10 cellular contexts compared by ENCODE assay signal in genomic region chr12:65740506-65740872, GRCh38.
DNase-seq lines count a peak whose midpoint lies in the region; ATAC-seq, FAIRE-seq and TF ChIP-seq lines count a peak whose summit lies in the region.
"Had no signal": no experiment of that assay in that cellular context is flagged by ENCODE, and none has a peak within 500 bp of the region (broad histone marks: within the 10 kb centered on the region; RNA-seq: fewer than 3 reads in every experiment).

No MANE protein-coding gene starts in this region.

- H2AFZ ChIP-seq in MM.1S (ENCODE audit: low read length) (peak overlapping the region; percentile 94), osteoblast (ENCODE audit: low read length) (peak overlapping the region; percentile 88)

- no peaks in the 10 kb centered on the region for H3K36me3 ChIP-seq in MM.1S (replicated peaks; ENCODE audit: insufficient read depth, low read length)
- no peaks in the 10 kb centered on the region for H3K36me3 ChIP-seq in osteoblast (ENCODE audit: insufficient read depth, low read length)
- H3K36me3 ChIP-seq in small intestine (ENCODE audit: control insufficient read depth in 2 of 2, insufficient read depth in 2 of 2, low read length in 2 of 2), result no peaks in the 10 kb centered on the region

- H3K79me2 ChIP-seq in MM.1S (ENCODE audit: low read length) (no peaks in the 10 kb centered on the region), osteoblast (ENCODE audit: insufficient read depth, low read length) (no peaks in the 10 kb centered on the region)

- peak overlapping the region; percentile 73 for H3K4me3 ChIP-seq in MM.1S (ENCODE audit: low read length)
- H3K4me3 ChIP-seq in dorsolateral prefrontal cortex, result peak overlapping the region in 37 of 59 donors; percentile 49 to 76 (median 67)
- peak overlapping the region; percentile 86 for H3K4me3 ChIP-seq in osteoblast (ENCODE audit: insufficient read depth, low read length)
- no peak overlapping the region for H3K4me3 ChIP-seq in small intestine (ENCODE audit: low read depth in 1 of 2, low read length in 2 of 2)

- H3K4me2 ChIP-seq in MM.1S (ENCODE audit: low read depth, low read length), result peak overlapping the region; percentile 61; the same call in 1 of the 2 replicates
- peak overlapping the region; percentile 86 for H3K4me2 ChIP-seq in osteoblast (ENCODE audit: insufficient read depth, low read length)

- H3K9me2 ChIP-seq in MM.1S (replicated peaks; ENCODE audit: insufficient read depth, low read length), result no peaks in the 10 kb centered on the region

- intact Hi-C loops in dorsolateral prefrontal cortex (cut with DNase I), result no loop called here

- no peak for TF ChIP-seq CTCF in MM.1S (IDR thresholded peaks at IDR 0.05; ENCODE audit: low read length)
- TF ChIP-seq CTCF in dorsolateral prefrontal cortex (IDR thresholded peaks at IDR 0.05 in 54 of 56, conservative IDR thresholded peaks at IDR 0.05 in 2 of 56; ENCODE audit: low read depth in 1 of 56, partially characterized antibody in 56 of 56), result no peak
- TF ChIP-seq CTCF in osteoblast (IDR thresholded peaks at IDR 0.05; ENCODE audit: extremely low read depth, low read depth, low read length), result no peak

- H3K4me1 ChIP-seq in MM.1S (ENCODE audit: low read length) (no peaks in the 10 kb centered on the region), osteoblast (ENCODE audit: insufficient read depth, low read length) (peaks cover 13% of the 10 kb centered on the region), small intestine (ENCODE audit: control insufficient read depth in 2 of 2, insufficient read depth in 1 of 2, low read depth in 1 of 2, low read length in 1 of 2) (no peaks in the 10 kb centered on the region)

- H3K27me3 ChIP-seq in MM.1S (replicated peaks; ENCODE audit: insufficient read depth, low read length), result no peaks in the 10 kb centered on the region
- H3K27me3 ChIP-seq in dorsolateral prefrontal cortex, result peaks cover 0 to 36% (median 8%) of the 10 kb centered on the region in 45 donors
- no peaks in the 10 kb centered on the region for H3K27me3 ChIP-seq in osteoblast (ENCODE audit: insufficient read depth, low read length)
- H3K27me3 ChIP-seq in small intestine (ENCODE audit: control insufficient read depth in 2 of 2, insufficient read depth in 2 of 2, low read length in 2 of 2), result peaks cover 4 to 7% of the 10 kb centered on the region in 2 donors

- H3F3A ChIP-seq in MM.1S (ENCODE audit: insufficient read depth, low read length), result no peaks in the 10 kb centered on the region

- no peak overlapping the region for H3K9ac ChIP-seq in MM.1S (ENCODE audit: low read length)

- 7 to 19% (median 18%) methylated on average over 1 of the region's 1 CpG for WGBS in small intestine, 3 donors

- FAIRE-seq in small intestine (lab: Jason Lieb, UNC), result no peak
- FAIRE-seq: islet of Langerhans had no signal

- H4K20me1 ChIP-seq in MM.1S (ENCODE audit: insufficient read depth, low read length), result no peaks in the 10 kb centered on the region
- H4K20me1 ChIP-seq in osteoblast (ENCODE audit: insufficient read depth, low read length), result no peaks in the 10 kb centered on the region

- peak; percentile 24 for ATAC-seq in GM19351 (IDR thresholded peaks at IDR 0.05; ENCODE audit: unreplicated experiment)

- no peak overlapping the region for H3K27ac ChIP-seq in MM.1S (ENCODE audit: low read length)
- no peak overlapping the region for H3K27ac ChIP-seq in dorsolateral prefrontal cortex
- H3K27ac ChIP-seq in osteoblast (ENCODE audit: low read depth, low read length), result peak overlapping the region; percentile 90
- no peak overlapping the region for H3K27ac ChIP-seq in small intestine (ENCODE audit: low read depth in 1 of 2, low read length in 1 of 2)

- no peaks in the 10 kb centered on the region for H3K9me3 ChIP-seq in MM.1S (replicated peaks; ENCODE audit: insufficient read depth, low read length)
- no peaks in the 10 kb centered on the region for H3K9me3 ChIP-seq in osteoblast (ENCODE audit: low read depth, low read length)
- H3K9me3 ChIP-seq in small intestine (ENCODE audit: control insufficient read depth, low read depth), result no peaks in the 10 kb centered on the region

- DNase-seq in MM.1S (peak; percentile 26), dorsolateral prefrontal cortex (no peak), osteoblast (ENCODE audit: insufficient read length, low spot score, missing footprints) (peak; percentile 88), small intestine (no peak), NCI-H82 (lab: John Stamatoyannopoulos, UW) (no peak), SIG-M5 (lab: John Stamatoyannopoulos, UW) (no peak), NCI-H345 (lab: John Stamatoyannopoulos, UW) (no peak)
- DNase-seq: NCI-H1436 treated with DMSO at 0.1 percent for 48 hours had no signal

Comparison
In these comparisons a context has a peak if more than half of its experiments do, and no peak if none do; other contexts are left out.
1. DNase-seq: peak in MM.1S (single experiment) and osteoblast (single experiment); none in dorsolateral prefrontal cortex (0 of 10), small intestine (single experiment), NCI-H82 (single experiment), SIG-M5 (single experiment) and NCI-H345 (single experiment).
2. H3K4me3 ChIP-seq: peak in MM.1S (single experiment), dorsolateral prefrontal cortex (37 of 59) and osteoblast (single experiment); none in small intestine (0 of 2).